1 cellular context compared by ENCODE assay signal in the genomic region with DNA sequence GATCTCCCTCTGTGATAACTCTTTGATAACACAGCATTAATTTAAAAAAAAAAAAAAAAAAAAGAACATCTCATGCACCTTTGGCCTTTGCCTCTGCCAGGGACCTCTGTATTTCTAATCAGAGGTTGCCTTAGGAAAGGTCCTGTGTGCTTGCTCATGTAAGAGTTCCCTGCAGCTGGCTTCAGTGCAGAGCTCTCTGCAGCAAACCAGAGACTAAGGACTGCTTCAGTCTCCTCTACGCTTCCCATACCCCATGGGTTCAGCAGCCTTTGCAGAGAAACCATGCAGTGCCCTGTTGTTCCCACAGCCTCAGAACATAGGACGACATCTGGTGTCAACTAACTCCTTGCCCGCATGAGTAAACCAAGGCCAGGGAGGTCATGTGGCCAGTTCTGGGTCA.
TF ChIP-seq lines count a peak whose summit lies in the region.

No MANE protein-coding gene starts in this region.

TF ChIP-seq in HepG2, 621 proteins besides CTCF, POLR2A, EP300 and RAD21 (continued from another document):
- TF ChIP-seq, protein P1, sequence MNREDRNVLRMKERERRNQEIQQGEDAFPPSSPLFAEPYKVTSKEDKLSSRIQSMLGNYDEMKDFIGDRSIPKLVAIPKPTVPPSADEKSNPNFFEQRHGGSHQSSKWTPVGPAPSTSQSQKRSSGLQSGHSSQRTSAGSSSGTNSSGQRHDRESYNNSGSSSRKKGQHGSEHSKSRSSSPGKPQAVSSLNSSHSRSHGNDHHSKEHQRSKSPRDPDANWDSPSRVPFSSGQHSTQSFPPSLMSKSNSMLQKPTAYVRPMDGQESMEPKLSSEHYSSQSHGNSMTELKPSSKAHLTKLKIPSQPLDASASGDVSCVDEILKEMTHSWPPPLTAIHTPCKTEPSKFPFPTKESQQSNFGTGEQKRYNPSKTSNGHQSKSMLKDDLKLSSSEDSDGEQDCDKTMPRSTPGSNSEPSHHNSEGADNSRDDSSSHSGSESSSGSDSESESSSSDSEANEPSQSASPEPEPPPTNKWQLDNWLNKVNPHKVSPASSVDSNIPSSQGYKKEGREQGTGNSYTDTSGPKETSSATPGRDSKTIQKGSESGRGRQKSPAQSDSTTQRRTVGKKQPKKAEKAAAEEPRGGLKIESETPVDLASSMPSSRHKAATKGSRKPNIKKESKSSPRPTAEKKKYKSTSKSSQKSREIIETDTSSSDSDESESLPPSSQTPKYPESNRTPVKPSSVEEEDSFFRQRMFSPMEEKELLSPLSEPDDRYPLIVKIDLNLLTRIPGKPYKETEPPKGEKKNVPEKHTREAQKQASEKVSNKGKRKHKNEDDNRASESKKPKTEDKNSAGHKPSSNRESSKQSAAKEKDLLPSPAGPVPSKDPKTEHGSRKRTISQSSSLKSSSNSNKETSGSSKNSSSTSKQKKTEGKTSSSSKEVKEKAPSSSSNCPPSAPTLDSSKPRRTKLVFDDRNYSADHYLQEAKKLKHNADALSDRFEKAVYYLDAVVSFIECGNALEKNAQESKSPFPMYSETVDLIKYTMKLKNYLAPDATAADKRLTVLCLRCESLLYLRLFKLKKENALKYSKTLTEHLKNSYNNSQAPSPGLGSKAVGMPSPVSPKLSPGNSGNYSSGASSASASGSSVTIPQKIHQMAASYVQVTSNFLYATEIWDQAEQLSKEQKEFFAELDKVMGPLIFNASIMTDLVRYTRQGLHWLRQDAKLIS (CRISPR knock-in tag; IDR thresholded peaks at IDR 0.05): no peak
- TF ChIP-seq, protein P2, sequence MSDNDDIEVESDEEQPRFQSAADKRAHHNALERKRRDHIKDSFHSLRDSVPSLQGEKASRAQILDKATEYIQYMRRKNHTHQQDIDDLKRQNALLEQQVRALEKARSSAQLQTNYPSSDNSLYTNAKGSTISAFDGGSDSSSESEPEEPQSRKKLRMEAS (IDR thresholded peaks at IDR 0.05): no peak
- TF ChIP-seq TFDP2 (CRISPR knock-in tag; IDR thresholded peaks at IDR 0.05): no peak
TF ChIP-seq in HepG2: peak in this region for 0.
